In genomic region chr1:3504151-3504822, GRCh38 we compare ENCODE assay signal across 10 cellular contexts. TPM values are rescaled to one million over a fixed set of nuclear protein-coding genes. Genes with fewer than 3 reads are reported as not detected.
A peak's percentile ranks its signal among the peaks of the same experiment; 100 is the strongest.
DNase-seq lines count a peak whose midpoint lies in the region; ATAC-seq and TF ChIP-seq lines count a peak whose summit lies in the region.
"Had no signal": no experiment of that assay in that cellular context is flagged by ENCODE, and none has a peak within 500 bp of the region (broad histone marks: within the 10 kb centered on the region; RNA-seq: fewer than 3 reads in every experiment).

No MANE protein-coding gene starts in this region.

- H3K27ac ChIP-seq in testis: no peak overlapping the region

- H3K9me3 ChIP-seq in mucosa of descending colon: no peaks in the 10 kb centered on the region
- no peaks in the 10 kb centered on the region for H3K9me3 ChIP-seq in testis

- DNase-seq in ACHN (peak; percentile 92), NCI-H226 (peak; percentile 98), mucosa of descending colon (peak in 1 of 3 donors; percentile 71), testis (no peak)
- no peak for DNase-seq in activated CD4-positive, CD25-positive, alpha-beta regulatory T cell treated with anti-CD3 and anti-CD28 coated beads, Interleukin-2, amount 50 U/mL, for 72 hours
- no peak for DNase-seq in activated CD4-positive, alpha-beta T cell treated with anti-CD3 and anti-CD28 coated beads, Interleukin-2, amount 50 U/mL, for 4 hours
- no peak for DNase-seq in stimulated activated naive CD4-positive, alpha-beta T cell (lab: John Stamatoyannopoulos, UW)
- DNase-seq: NK-92 treated with Interleukin-12 subunit alpha and Interleukin-12 subunit beta, amount 100 ng/mL, for 24 hours had no signal

- no peaks in the 10 kb centered on the region for H3K27me3 ChIP-seq in testis

- intact Hi-C loops in mucosa of descending colon (cut with DNase I, micrococcal nuclease) (no loop called here), testis (cut with DNase I; ENCODE audit: low total_unique reads) (no loop called here)

- no peak for TF ChIP-seq POLR2A in testis (IDR thresholded peaks at IDR 0.05)

- H3K4me1 ChIP-seq in mucosa of descending colon (ENCODE audit: low read depth) (no peaks in the 10 kb centered on the region), testis (no peaks in the 10 kb centered on the region)

- no peaks in the 10 kb centered on the region for H3K36me3 ChIP-seq in mucosa of descending colon (ENCODE audit: low read depth)
- H3K36me3 ChIP-seq in testis (ENCODE audit: low read depth, missing control alignments): no peaks in the 10 kb centered on the region

- WGBS in testis, 2 donors: 82 to 85% methylated on average over 17 to 31 of the region's 31 CpGs

- H3K4me3 ChIP-seq in mucosa of descending colon (no peak overlapping the region), testis (no peak overlapping the region)

- ATAC-seq in esophagus mucosa (peak; percentile 84), mucosa of descending colon (peak; percentile 21)

- in situ Hi-C loops in ACHN (cut with HindIII; ENCODE audit: low pct_ligation_motif_present, low pct_unique_long_range_greater_than_20kb, low sequenced_read_pairs): no loop called here

- TF ChIP-seq CTCF in mucosa of descending colon (IDR thresholded peaks at IDR 0.05) (no peak), testis (IDR thresholded peaks at IDR 0.05) (no peak)

RNA-seq across cellular contexts. Expression of gene ARHGEF16, which starts 49.8 kb away (rescaled TPM):
- total RNA-seq in esophagus mucosa (19.9 TPM), mucosa of descending colon (100 to 1,000 TPM in 1 of 3 donors, 10 to 100 TPM in 2; 51.2 to 101 (median 90.2) TPM), testis (10 to 100 TPM; 17.1 to 25.7 TPM)
- 5.7 TPM for polyA plus RNA-seq in testis (ENCODE audit: insufficient read depth, low read depth, low replicate concordance)
- polyA plus RNA-seq: CD14-positive monocyte had no signal

Comparison
In these comparisons a context has a peak if more than half of its experiments do, and no peak if none do; other contexts are left out.
1. DNase-seq: peak in ACHN (single experiment) and NCI-H226 (single experiment); none in activated CD4-positive, CD25-positive, alpha-beta regulatory T cell treated with anti-CD3 and anti-CD28 coated beads, Interleukin-2, amount 50 U/mL, for 72 hours (single experiment), activated CD4-positive, alpha-beta T cell treated with anti-CD3 and anti-CD28 coated beads, Interleukin-2, amount 50 U/mL, for 4 hours (0 of 2), stimulated activated naive CD4-positive, alpha-beta T cell (0 of 6) and testis (single experiment).